In genomic region chr4:42302348-42302747, GRCh38 we compare ENCODE assay signal across 8 cellular contexts.
DNase-seq lines count a peak whose midpoint lies in the region; ATAC-seq and TF ChIP-seq lines count a peak whose summit lies in the region.

No MANE protein-coding gene starts in this region.

- no peak overlapping the region for H3K27ac ChIP-seq in mesendoderm (ENCODE audit: low read depth, low read length)

- peak overlapping the region; percentile 62 for H3K18ac ChIP-seq in mesendoderm (ENCODE audit: low read length)

- H2BK5ac ChIP-seq in mesendoderm (ENCODE audit: low read length): no peak overlapping the region

- no peak overlapping the region for H2BK120ac ChIP-seq in mesendoderm (ENCODE audit: low read depth, low read length)

- H3K4me1 Mint-ChIP-seq in stimulated activated memory B cell treated with anti-CD40 and anti-IgM and Interleukin-4, amounts not matched to agents 10 μg/mL and 1 μg/mL and 100 μg/mL, for 72 hours: no peaks in the 10 kb centered on the region

- no peak overlapping the region for H3K4ac ChIP-seq in mesendoderm (ENCODE audit: low read depth, low read length)

- no peaks in the 10 kb centered on the region for H3K79me1 ChIP-seq in mesendoderm (ENCODE audit: low read length)

- peaks cover 8% of the 10 kb centered on the region for H3K27me3 Mint-ChIP-seq in stimulated activated memory B cell treated with anti-CD40 and anti-IgM and Interleukin-4, amounts not matched to agents 10 μg/mL and 1 μg/mL and 100 μg/mL, for 72 hours

- H4K8ac ChIP-seq in mesendoderm (ENCODE audit: low read depth, low read length): no peak overlapping the region

- H3K9ac ChIP-seq in mesendoderm (ENCODE audit: low read length): no peak overlapping the region

- no peaks in the 10 kb centered on the region for H3K27me3 ChIP-seq in mesendoderm (ENCODE audit: insufficient read depth, low read length, poor library complexity)

- H3K23ac ChIP-seq in mesendoderm (ENCODE audit: low read length): no peak overlapping the region

- peak; percentile 12; the same call in 1 of the 2 replicates for TF ChIP-seq CTCF in WI38 (IDR thresholded peaks at IDR 0.05; ENCODE audit: low read depth, low read length)

- no peak overlapping the region for H3K4me3 Mint-ChIP-seq in stimulated activated memory B cell treated with anti-CD40 and anti-IgM and Interleukin-4, amounts not matched to agents 10 μg/mL and 1 μg/mL and 100 μg/mL, for 72 hours

- no peaks in the 10 kb centered on the region for H3K36me3 Mint-ChIP-seq in stimulated activated memory B cell treated with anti-CD40 and anti-IgM and Interleukin-4, amounts not matched to agents 10 μg/mL and 1 μg/mL and 100 μg/mL, for 72 hours

- no peak for ATAC-seq in stimulated activated memory B cell treated with anti-CD40 and anti-IgM and Interleukin-4, amounts not matched to agents 10 μg/mL and 1 μg/mL and 100 μg/mL, for 72 hours
- no peak for ATAC-seq in GM21825 (IDR thresholded peaks at IDR 0.05; ENCODE audit: unreplicated experiment)

- H3K4me2 ChIP-seq in mesendoderm (ENCODE audit: low read length): no peak overlapping the region

- no peak overlapping the region for H3K27ac Mint-ChIP-seq in stimulated activated memory B cell treated with anti-CD40 and anti-IgM and Interleukin-4, amounts not matched to agents 10 μg/mL and 1 μg/mL and 100 μg/mL, for 72 hours

- H3K79me2 ChIP-seq in mesendoderm (ENCODE audit: control insufficient read depth, insufficient read depth, low read length): no peaks in the 10 kb centered on the region

- H3K4me3 ChIP-seq in WI38 (ENCODE audit: low read depth, low read length) (no peak overlapping the region), mesendoderm (ENCODE audit: low read length) (no peak overlapping the region)

- no peaks in the 10 kb centered on the region for H3K9me3 Mint-ChIP-seq in stimulated activated memory B cell treated with anti-CD40 and anti-IgM and Interleukin-4, amounts not matched to agents 10 μg/mL and 1 μg/mL and 100 μg/mL, for 72 hours

- no peak overlapping the region for H4K5ac ChIP-seq in mesendoderm (ENCODE audit: low read length)

- no peak overlapping the region for H2BK15ac ChIP-seq in mesendoderm (replicated peaks; ENCODE audit: low read depth)

- H2AK5ac ChIP-seq in mesendoderm (ENCODE audit: low read length): no peak overlapping the region

- DNase-seq in NCI-H146 treated with DMSO at 0.1 percent for 48 hours (lab: John Stamatoyannopoulos, UW; ENCODE audit: unreplicated experiment) (peak; percentile 0), NCI-H146 (lab: John Stamatoyannopoulos, UW) (no peak), HUDEP-2 (lab: John Stamatoyannopoulos, UW; ENCODE audit: unreplicated experiment in 76 of 76) (peak in 42 of 76 experiments; percentile 1 to 48 (median 16)), mesendoderm (peak; percentile 92), NCI-H1048 (lab: John Stamatoyannopoulos, UW) (no peak)

- H3K36me3 ChIP-seq in mesendoderm (ENCODE audit: control insufficient read depth, insufficient read depth, low read length): no peaks in the 10 kb centered on the region

- no peaks in the 10 kb centered on the region for H3K4me1 ChIP-seq in mesendoderm (ENCODE audit: control insufficient read depth, low read depth, low read length)

- no CpG with 5 or more reads among the region's 4 CpGs for WGBS in mesendoderm (ENCODE audit: extremely low coverage, insufficient coverage, low lambda C conversion rate)

- peak overlapping the region; percentile 49 for H3K56ac ChIP-seq in mesendoderm (ENCODE audit: low read length)

Comparison
In these comparisons a context has a peak if more than half of its experiments do, and no peak if none do; other contexts are left out.
1. DNase-seq: peak in NCI-H146 treated with DMSO at 0.1 percent for 48 hours (single experiment), HUDEP-2 (42 of 76) and mesendoderm (single experiment); none in NCI-H146 (single experiment) and NCI-H1048 (single experiment).